In genomic region chr13:97484286-97484685, GRCh38 we compare ENCODE assay signal across 32 cellular contexts.
"Had no signal": no experiment of that assay in that cellular context is flagged by ENCODE, and none has a peak within 500 bp of the region (broad histone marks: within the 10 kb centered on the region; RNA-seq: fewer than 3 reads in every experiment).

No MANE protein-coding gene starts in this region.

- DNase-seq: activated effector memory CD4-positive, alpha-beta T cell treated with anti-CD3 and anti-CD28 coated beads, Interleukin-2, amount 50 U/mL, for 16 hours; activated effector memory CD4-positive, alpha-beta T cell treated with Interleukin-2 at 50 U/mL for 16 hours; activated gamma-delta T cell; activated gamma-delta T cell treated with Interleukin-2 at 50 U/mL for 16 hours; activated naive CD4-positive, alpha-beta T cell; activated naive CD4-positive, alpha-beta T cell treated with anti-CD3 and anti-CD28 coated beads for 36 hours; activated naive CD4-positive, alpha-beta T cell treated with anti-CD3 and anti-CD28 coated beads, Interleukin-2, amount 10 ng/mL, durations not matched to agents 7 days and 5 days; activated naive CD4-positive, alpha-beta T cell treated with anti-CD3 and anti-CD28 coated beads, Interleukin-2, amount 50 U/mL, for 16 hours; activated naive CD4-positive, alpha-beta T cell treated with Interleukin-2 at 50 U/mL for 16 hours; activated naive CD8-positive, alpha-beta T cell treated with anti-CD3 and anti-CD28 coated beads for 36 hours; activated naive CD8-positive, alpha-beta T cell treated with anti-CD3 and anti-CD28 coated beads, Interleukin-2, amount 10 ng/mL, durations not matched to agents 7 days and 5 days; activated naive CD8-positive, alpha-beta T cell treated with anti-CD3 and anti-CD28 coated beads, Interleukin-2, amount 50 U/mL, for 24 hours; activated T-cell treated with anti-CD3 and anti-CD28 coated beads for 4 hours; activated T-cell treated with anti-CD3 and anti-CD28 coated beads, Interleukin-2, amount 50 U/mL, for 1 hour; activated T-cell treated with anti-CD3 and anti-CD28 coated beads, Interleukin-2, amount 50 U/mL, for 24 hours; activated T-cell treated with anti-CD3 and anti-CD28 coated beads, Interleukin-2, amount 50 U/mL, for 4 hours; activated T-cell treated with anti-CD3 and anti-CD28 coated beads, Interleukin-2, amount 50 U/mL, for 48 hours; activated T-cell treated with anti-CD3 and anti-CD28 coated beads, Interleukin-2, amount 50 U/mL, for 72 hours; adrenal gland; amniotic stem cell; amygdala; anterior cingulate cortex; body of pancreas; brain microvascular endothelial cell; caudate nucleus; central memory CD4-positive, alpha-beta T cell; cerebellar nuclear complex had no signal

- H3K36me3 ChIP-seq: adrenal gland, ascending aorta, brain microvascular endothelial cell, breast epithelium, cardiac muscle cell had no signal

- H3K27me3 ChIP-seq: adrenal gland, ascending aorta, body of pancreas, brain microvascular endothelial cell, breast epithelium, cardiac muscle cell had no signal

- H3K9me3 ChIP-seq: adrenal gland, ascending aorta, body of pancreas, breast epithelium had no signal

- H3K4me3 ChIP-seq: adrenal gland, ascending aorta, body of pancreas, breast epithelium, cardiac muscle cell had no signal

- H3K27ac ChIP-seq: adrenal gland, ascending aorta, body of pancreas, brain microvascular endothelial cell, breast epithelium, cardiac muscle cell had no signal

- H3K4me1 ChIP-seq: adrenal gland, body of pancreas, breast epithelium had no signal

- ATAC-seq: activated naive CD4-positive, alpha-beta T cell treated with anti-CD3 and anti-CD28 coated beads, Interleukin-2, amount 50 U/mL, for 72 hours; activated naive CD8-positive, alpha-beta T cell treated with anti-CD3 and anti-CD28 coated beads, Interleukin-2, amount 50 U/mL, for 24 hours; activated T-cell treated with anti-CD3 and anti-CD28 coated beads, Interleukin-2, amount 50 U/mL, for 4 hours; activated T-cell treated with anti-CD3 and anti-CD28 coated beads, Interleukin-2, amount 50 U/mL, for 72 hours; activated T-helper 17 cell treated with anti-CD3 and anti-CD28 coated beads, Interleukin-2, amount 50 U/mL, for 72 hours; body of pancreas had no signal
